Comparison of ENCODE assay signal across 9 cellular contexts in the genomic region with DNA sequence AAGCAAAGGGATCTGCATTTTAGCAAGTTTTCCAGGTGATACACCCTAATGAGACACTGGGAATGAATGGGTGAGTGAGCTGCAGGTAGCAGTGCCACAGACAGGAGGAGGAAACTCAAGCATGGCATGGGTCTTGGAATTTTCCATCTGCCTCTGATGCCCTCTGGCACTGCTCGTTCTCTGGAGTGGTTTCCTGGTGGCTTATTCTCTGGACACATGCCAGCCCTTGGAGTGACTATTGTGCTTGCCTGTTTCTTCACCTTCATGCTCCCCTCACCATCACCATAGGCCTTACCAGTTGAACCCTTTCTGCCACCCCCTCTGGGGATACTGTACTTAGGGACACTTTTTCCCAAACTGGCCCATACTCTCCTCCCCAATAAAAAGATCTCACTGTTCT. TPM values are rescaled to one million over a fixed set of nuclear protein-coding genes. Genes with fewer than 3 reads are reported as not detected.
A peak's percentile ranks its signal among the peaks of the same experiment; 100 is the strongest.
DNase-seq lines count a peak whose midpoint lies in the region; ATAC-seq and TF ChIP-seq lines count a peak whose summit lies in the region.
"Had no signal": no experiment of that assay in that cellular context is flagged by ENCODE, and none has a peak within 500 bp of the region (broad histone marks: within the 10 kb centered on the region; RNA-seq: fewer than 3 reads in every experiment).

No MANE protein-coding gene starts in this region.

- H3K27ac Mint-ChIP-seq in stimulated activated naive CD8-positive, alpha-beta T cell treated with anti-CD3 and anti-CD28 coated beads, Interleukin-15, Interleukin-2, amounts not matched to agents 100 ng/mL and 50 ng/mL, for 24 hours = peak overlapping the region; percentile 92
- peak overlapping the region; percentile 90 for H3K27ac Mint-ChIP-seq in activated CD8-positive, alpha-beta T cell treated with anti-CD3 and anti-CD28 coated beads for 36 hours

- ATAC-seq in stimulated activated naive CD8-positive, alpha-beta T cell treated with anti-CD3 and anti-CD28 coated beads, Interleukin-15, Interleukin-2, amounts not matched to agents 100 U/mL and 50 U/mL, for 24 hours = no peak
- no peak for ATAC-seq in activated CD8-positive, alpha-beta T cell treated with anti-CD3 and anti-CD28 coated beads for 36 hours
- ATAC-seq in HG03097 (IDR thresholded peaks at IDR 0.05; ENCODE audit: low FRiP score, unreplicated experiment) (no peak), GM21528 (IDR thresholded peaks at IDR 0.05; ENCODE audit: low FRiP score, unreplicated experiment) (no peak)

- no peaks in the 10 kb centered on the region for H3K27me3 Mint-ChIP-seq in stimulated activated naive CD8-positive, alpha-beta T cell treated with anti-CD3 and anti-CD28 coated beads, Interleukin-15, Interleukin-2, amounts not matched to agents 100 ng/mL and 50 ng/mL, for 24 hours
- no peaks in the 10 kb centered on the region for H3K27me3 Mint-ChIP-seq in activated CD8-positive, alpha-beta T cell treated with anti-CD3 and anti-CD28 coated beads for 36 hours

- CTCF ChIA-PET in activated CD8-positive, alpha-beta T cell treated with anti-CD3 and anti-CD28 coated beads for 36 hours (lab: Charles Lee) = interaction anchor here (1.0 to 7.5 kb wide), 2 partner anchors 13 to 46 kb away, joined by 3 to 70 read pairs; partner anchors contain the start of gene PSMC3IP

- DNase-seq in stimulated activated naive CD8-positive, alpha-beta T cell treated with anti-CD3 and anti-CD28 coated beads, Interleukin-15, Interleukin-2, amounts not matched to agents 100 U/mL and 50 U/mL, for 24 hours = no peak
- no peak for DNase-seq in activated CD8-positive, alpha-beta T cell treated with anti-CD3 and anti-CD28 coated beads for 36 hours
- DNase-seq in kidney tubule cell (ENCODE audit: low spot score) = peak; percentile 80
- no peak for DNase-seq in Kasumi-1 (lab: John Stamatoyannopoulos, UW)
- DNase-seq in AML-193 (lab: John Stamatoyannopoulos, UW) = no peak
- DNase-seq: SIG-M5 had no signal

- POLR2A ChIA-PET in activated CD8-positive, alpha-beta T cell treated with anti-CD3 and anti-CD28 coated beads for 36 hours (lab: Charles Lee) = interaction anchor here (1.0 to 7.8 kb wide), 3 partner anchors 14 to 228 kb away, joined by 3 to 61 read pairs (median 3); partner anchors contain the start of gene PSMC3IP

- peak overlapping the region; percentile 95 for H3K4me3 Mint-ChIP-seq in stimulated activated naive CD8-positive, alpha-beta T cell treated with anti-CD3 and anti-CD28 coated beads, Interleukin-15, Interleukin-2, amounts not matched to agents 100 ng/mL and 50 ng/mL, for 24 hours
- peak overlapping the region; percentile 88 for H3K4me3 Mint-ChIP-seq in activated CD8-positive, alpha-beta T cell treated with anti-CD3 and anti-CD28 coated beads for 36 hours

- H3K4me1 Mint-ChIP-seq in stimulated activated naive CD8-positive, alpha-beta T cell treated with anti-CD3 and anti-CD28 coated beads, Interleukin-15, Interleukin-2, amounts not matched to agents 100 ng/mL and 50 ng/mL, for 24 hours (ENCODE audit: low read depth) = peaks cover 43% of the 10 kb centered on the region
- peaks cover 42% of the 10 kb centered on the region for H3K4me1 Mint-ChIP-seq in activated CD8-positive, alpha-beta T cell treated with anti-CD3 and anti-CD28 coated beads for 36 hours (ENCODE audit: low read depth)

- no peak for TF ChIP-seq CTCF in activated CD8-positive, alpha-beta T cell treated with anti-CD3 and anti-CD28 coated beads for 36 hours (IDR thresholded peaks at IDR 0.05)

- intact Hi-C loops in activated CD8-positive, alpha-beta T cell treated with anti-CD3 and anti-CD28 coated beads for 36 hours (cut with micrococcal nuclease) = no loop called here

- H3K9me3 Mint-ChIP-seq in stimulated activated naive CD8-positive, alpha-beta T cell treated with anti-CD3 and anti-CD28 coated beads, Interleukin-15, Interleukin-2, amounts not matched to agents 100 ng/mL and 50 ng/mL, for 24 hours = no peaks in the 10 kb centered on the region
- H3K9me3 Mint-ChIP-seq in activated CD8-positive, alpha-beta T cell treated with anti-CD3 and anti-CD28 coated beads for 36 hours = no peaks in the 10 kb centered on the region

- H3K36me3 Mint-ChIP-seq in stimulated activated naive CD8-positive, alpha-beta T cell treated with anti-CD3 and anti-CD28 coated beads, Interleukin-15, Interleukin-2, amounts not matched to agents 100 ng/mL and 50 ng/mL, for 24 hours (ENCODE audit: low read depth) = peaks cover 21% of the 10 kb centered on the region
- H3K36me3 Mint-ChIP-seq in activated CD8-positive, alpha-beta T cell treated with anti-CD3 and anti-CD28 coated beads for 36 hours (ENCODE audit: low read depth) = peaks cover 34% of the 10 kb centered on the region

RNA-seq across cellular contexts. Expression of gene COASY, which starts 1.6 kb away (rescaled TPM):
- 10 to 100 TPM; 59.5 to 60.9 TPM for total RNA-seq in activated CD8-positive, alpha-beta T cell treated with anti-CD3 and anti-CD28 coated beads for 36 hours

RNA-seq across cellular contexts. Expression of gene MLX, which starts 3.4 kb away (rescaled TPM):
- 10 to 100 TPM; 42.7 to 45.9 TPM for total RNA-seq in activated CD8-positive, alpha-beta T cell treated with anti-CD3 and anti-CD28 coated beads for 36 hours

RNA-seq across cellular contexts. Expression of gene HSD17B1, which starts 10.8 kb away (rescaled TPM):
- total RNA-seq in activated CD8-positive, alpha-beta T cell treated with anti-CD3 and anti-CD28 coated beads for 36 hours = under 1 TPM; 0.43 to 0.49 TPM

RNA-seq across cellular contexts. Expression of gene PSMC3IP, which starts 14.0 kb away (rescaled TPM):
- total RNA-seq in activated CD8-positive, alpha-beta T cell treated with anti-CD3 and anti-CD28 coated beads for 36 hours = 10 to 100 TPM; 18.1 to 21.4 TPM

RNA-seq across cellular contexts. Expression of gene NAGLU, which starts 27.5 kb away (rescaled TPM):
- 10 to 100 TPM; 10.8 to 11.4 TPM for total RNA-seq in activated CD8-positive, alpha-beta T cell treated with anti-CD3 and anti-CD28 coated beads for 36 hours
